1 cellular context compared by ENCODE assay signal in genomic region chr3:150733936-150734794, GRCh38.
TF ChIP-seq lines count a peak whose summit lies in the region.

No MANE protein-coding gene starts in this region.

TF ChIP-seq in HepG2, 621 proteins besides CTCF, POLR2A, EP300 and RAD21 (continued from another document and continues in another):
- TF ChIP-seq ZBTB39 (CRISPR knock-in tag; IDR thresholded peaks at IDR 0.05) (no peak), TRAFD1 (CRISPR knock-in tag; IDR thresholded peaks at IDR 0.05; ENCODE audit: borderline replicate concordance) (no peak), ZEB1 (IDR thresholded peaks at IDR 0.05; ENCODE audit: insufficient replicate concordance, low read depth) (no peak), ZNF768 (CRISPR knock-in tag; IDR thresholded peaks at IDR 0.05) (peak; percentile 97), ZNF34 (CRISPR knock-in tag; IDR thresholded peaks at IDR 0.05; ENCODE audit: borderline replicate concordance) (0 out of 2 replicates have a peak, but pooled peaks have one; percentile 38), KDM5A (IDR thresholded peaks at IDR 0.05; ENCODE audit: borderline replicate concordance, low read length) (no peak), PRDM10 (CRISPR knock-in tag; IDR thresholded peaks at IDR 0.05; ENCODE audit: low read depth) (no peak), RNF2 (conservative IDR thresholded peaks at IDR 0.05; ENCODE audit: low read depth) (no peak), ZNF235 (CRISPR knock-in tag; IDR thresholded peaks at IDR 0.05; ENCODE audit: borderline replicate concordance) (no peak), U2AF1 (optimal IDR thresholded peaks at IDR 0.05; ENCODE audit: low read depth, low read length) (no peak), MED1 (CRISPR knock-in tag; IDR thresholded peaks at IDR 0.05) (peak; percentile 60; the same call in 1 of the 2 replicates), TFDP1 (CRISPR knock-in tag; IDR thresholded peaks at IDR 0.05; ENCODE audit: borderline replicate concordance) (no peak), ZFX (CRISPR knock-in tag; IDR thresholded peaks at IDR 0.05; ENCODE audit: low read depth) (no peak; the same call in 1 of the 2 replicates), ATF7 (IDR thresholded peaks at IDR 0.05) (no peak), ATF7 (CRISPR knock-in tag; IDR thresholded peaks at IDR 0.05) (no peak), ZNF143 (CRISPR knock-in tag; IDR thresholded peaks at IDR 0.05) (no peak), ZBTB38 (CRISPR knock-in tag; IDR thresholded peaks at IDR 0.05) (no peak), RXRA (CRISPR knock-in tag; IDR thresholded peaks at IDR 0.05) (peak; percentile 63; the same call in 1 of the 2 replicates), ZFP36 (IDR thresholded peaks at IDR 0.05; ENCODE audit: borderline replicate concordance, low read depth, low read length, partially characterized antibody) (peak; percentile 95), NFAT5 (CRISPR knock-in tag; IDR thresholded peaks at IDR 0.05) (no peak), IRF2 (CRISPR knock-in tag; IDR thresholded peaks at IDR 0.05) (no peak), ZBTB25 (CRISPR knock-in tag; IDR thresholded peaks at IDR 0.05) (no peak), GLI4 (CRISPR knock-in tag; IDR thresholded peaks at IDR 0.05; ENCODE audit: borderline replicate concordance) (0 out of 2 replicates have a peak, but pooled peaks have one; percentile 26), ZSCAN31 (CRISPR knock-in tag; IDR thresholded peaks at IDR 0.05; ENCODE audit: low read depth) (no peak), THAP7 (CRISPR knock-in tag; IDR thresholded peaks at IDR 0.05) (0 out of 2 replicates have a peak, but pooled peaks have one; percentile 32), ZNF207 (IDR thresholded peaks at IDR 0.05; ENCODE audit: borderline replicate concordance) (no peak), NR2F2 (IDR thresholded peaks at IDR 0.05; ENCODE audit: borderline replicate concordance, low read depth) (no peak; the same call in 1 of the 2 replicates), ZNF530 (CRISPR knock-in tag; IDR thresholded peaks at IDR 0.05; ENCODE audit: low read depth) (no peak), RFX5 (IDR thresholded peaks at IDR 0.05; ENCODE audit: low read depth, low read length) (no peak), HHEX (CRISPR knock-in tag; IDR thresholded peaks at IDR 0.05) (no peak), ZNF451 (CRISPR knock-in tag; IDR thresholded peaks at IDR 0.05) (no peak), ZBTB33 (CRISPR knock-in tag; IDR thresholded peaks at IDR 0.05) (no peak), ZGPAT (CRISPR knock-in tag; IDR thresholded peaks at IDR 0.05) (peak; percentile 76; the same call in 1 of the 2 replicates), ZFP62 (CRISPR knock-in tag; IDR thresholded peaks at IDR 0.05) (no peak), GFI1 (CRISPR knock-in tag; IDR thresholded peaks at IDR 0.05; ENCODE audit: borderline replicate concordance) (peak; percentile 59; the same call in 1 of the 2 replicates), ZNF615 (CRISPR knock-in tag; IDR thresholded peaks at IDR 0.05; ENCODE audit: borderline replicate concordance) (no peak), HDAC6 (IDR thresholded peaks at IDR 0.05; ENCODE audit: low read depth, low read length) (no peak), ZNF432 (CRISPR knock-in tag; IDR thresholded peaks at IDR 0.05; ENCODE audit: borderline replicate concordance) (no peak), IKZF5 (CRISPR knock-in tag; IDR thresholded peaks at IDR 0.05) (peak; percentile 33; the same call in 1 of the 2 replicates), TCF7L2 (IDR thresholded peaks at IDR 0.05; ENCODE audit: low read depth, low read length) (0 out of 2 replicates have a peak, but pooled peaks have one; percentile 29)
